ENCODE assay signal across 19 cellular contexts in genomic region chr1:207649204-207649753, GRCh38. TPM values are rescaled to one million over a fixed set of nuclear protein-coding genes. Genes with fewer than 3 reads are reported as not detected.
DNase-seq lines count a peak whose midpoint lies in the region; ATAC-seq and TF ChIP-seq lines count a peak whose summit lies in the region.
"Had no signal": no experiment of that assay in that cellular context is flagged by ENCODE, and none has a peak within 500 bp of the region (broad histone marks: within the 10 kb centered on the region; RNA-seq: fewer than 3 reads in every experiment).

No MANE protein-coding gene starts in this region.

- H3K9me3 Mint-ChIP-seq in endothelial cell (ENCODE audit: unreplicated experiment) (no peaks in the 10 kb centered on the region), progenitor cell of endocrine pancreas (ENCODE audit: low read depth) (no peaks in the 10 kb centered on the region)
- H3K9me3 Mint-ChIP-seq: CD8-positive, alpha-beta T cell had no signal

- H3K4me1 Mint-ChIP-seq in endothelial cell (ENCODE audit: unreplicated experiment), result peaks cover 49% of the 10 kb centered on the region
- peaks cover 26% of the 10 kb centered on the region for H3K4me1 Mint-ChIP-seq in progenitor cell of endocrine pancreas (ENCODE audit: low read depth)

- H3K27me3 Mint-ChIP-seq in endothelial cell (ENCODE audit: unreplicated experiment), result peaks cover 10% of the 10 kb centered on the region
- H3K27me3 Mint-ChIP-seq in progenitor cell of endocrine pancreas, result no peaks in the 10 kb centered on the region

- peaks cover 7% of the 10 kb centered on the region for H3K36me3 Mint-ChIP-seq in endothelial cell (ENCODE audit: low read depth, unreplicated experiment)
- H3K36me3 Mint-ChIP-seq in progenitor cell of endocrine pancreas (ENCODE audit: insufficient read depth), result no peaks in the 10 kb centered on the region
- H3K36me3 Mint-ChIP-seq: CD8-positive, alpha-beta T cell had no signal

- peak overlapping the region; percentile 28 for H3K27ac Mint-ChIP-seq in endothelial cell (ENCODE audit: unreplicated experiment)
- peak overlapping the region; percentile 53 for H3K27ac Mint-ChIP-seq in progenitor cell of endocrine pancreas
- H3K27ac Mint-ChIP-seq: CD8-positive, alpha-beta T cell; T-helper 17 cell had no signal

- ATAC-seq in GM18858 (IDR thresholded peaks at IDR 0.05; ENCODE audit: unreplicated experiment) (no peak), GM21737 (IDR thresholded peaks at IDR 0.05; ENCODE audit: unreplicated experiment) (no peak)
- ATAC-seq: CD8-positive, alpha-beta T cell; T-helper 17 cell had no signal

- H3K4me3 Mint-ChIP-seq in endothelial cell (ENCODE audit: unreplicated experiment), result peak overlapping the region; percentile 59
- no peak overlapping the region for H3K4me3 Mint-ChIP-seq in progenitor cell of endocrine pancreas (ENCODE audit: low read depth)
- H3K4me3 Mint-ChIP-seq: CD8-positive, alpha-beta T cell; T-helper 17 cell had no signal

- DNase-seq in NCI-H345 (lab: John Stamatoyannopoulos, UW) (peak; percentile 19), NCI-H345 treated with DMSO at 0.1 percent for 48 hours (lab: John Stamatoyannopoulos, UW; ENCODE audit: unreplicated experiment) (no peak), NCI-H69 (lab: John Stamatoyannopoulos, UW) (peak; percentile 57), endothelial cell (ENCODE audit: low spot score) (no peak), progenitor cell of endocrine pancreas (ENCODE audit: low spot score, unreplicated experiment) (no peak)
- no peak for DNase-seq in activated naive CD4-positive, alpha-beta T cell treated with Interleukin-2 at 50 U/mL for 16 hours
- DNase-seq: CD8-positive, alpha-beta T cell; GF-D8; HCEC 1CT; KBM-7; MV-4-11; NCI-H1694; NCI-H510A treated with DMSO at 0.1 percent for 48 hours; NK-92 treated with Interleukin-12 subunit alpha and Interleukin-12 subunit beta, amount 100 ng/mL, for 24 hours; SIG-M5; T-helper 17 cell had no signal

- TF ChIP-seq CTCF in endothelial cell (IDR thresholded peaks at IDR 0.05; ENCODE audit: unreplicated experiment) (no peak), progenitor cell of endocrine pancreas (IDR thresholded peaks at IDR 0.05; ENCODE audit: unreplicated experiment) (no peak)

RNA-seq across cellular contexts. Expression of gene CR1L, which starts 4.3 kb away (rescaled TPM):
- total RNA-seq in endothelial cell (ENCODE audit: unreplicated experiment), result 48.0 TPM
- not detected in 2 replicates for total RNA-seq in progenitor cell of endocrine pancreas
- total RNA-seq: CD8-positive, alpha-beta T cell; OCI-LY7 had no signal

Comparison
In these comparisons a context has a peak if more than half of its experiments do, and no peak if none do; other contexts are left out.
1. DNase-seq: peak in NCI-H345 (single experiment) and NCI-H69 (single experiment); none in NCI-H345 treated with DMSO at 0.1 percent for 48 hours (single experiment), endothelial cell (single experiment), progenitor cell of endocrine pancreas (single experiment) and activated naive CD4-positive, alpha-beta T cell treated with Interleukin-2 at 50 U/mL for 16 hours (single experiment).
2. RNA of gene CR1L, which starts 4.3 kb away (total RNA-seq): 48.0 TPM in endothelial cell (single experiment); not detected in progenitor cell of endocrine pancreas; every median in the first group is over 10 times any median in the second.